8 cellular contexts compared by ENCODE assay signal in genomic region chr20:409697-410559, GRCh38. TPM values are rescaled to one million over a fixed set of nuclear protein-coding genes. Genes with fewer than 3 reads are reported as not detected.
A peak's percentile ranks its signal among the peaks of the same experiment; 100 is the strongest.
DNase-seq lines count a peak whose midpoint lies in the region; ATAC-seq and TF ChIP-seq lines count a peak whose summit lies in the region.

No MANE protein-coding gene starts in this region.

- no peak for ATAC-seq in activated naive CD4-positive, alpha-beta T cell treated with anti-CD3 and anti-CD28 coated beads, Interleukin-2, amount 50 U/mL, for 72 hours
- peak in 3 of 4 donors; percentile 3 to 30 (median 7) for ATAC-seq in right lobe of liver

- H3K4me3 ChIP-seq in right lobe of liver = peak overlapping the region; percentile 97 to 100 (median 98)
- peak overlapping the region in 1 of 4 donors; percentile 99 for H3K4me3 ChIP-seq in tibial nerve

- TF ChIP-seq POLR2A in right lobe of liver (IDR thresholded peaks at IDR 0.05) (peak; percentile 60), tibial nerve (IDR thresholded peaks at IDR 0.05) (no peak)

- H3K27ac Mint-ChIP-seq in activated naive CD4-positive, alpha-beta T cell treated with anti-CD3 and anti-CD28 coated beads for 36 hours = peak overlapping the region; percentile 94
- peak overlapping the region; percentile 86 to 96 for H3K27ac Mint-ChIP-seq in activated naive CD4-positive, alpha-beta T cell treated with anti-CD3 and anti-CD28 coated beads, Interleukin-2, amount 50 U/mL, for 72 hours

- peak overlapping the region; percentile 94 to 96 (median 95) for H3K27ac ChIP-seq in right lobe of liver
- H3K27ac ChIP-seq in tibial nerve = peak overlapping the region in 3 of 4 donors; percentile 91 to 98 (median 95)

- H3K4me1 Mint-ChIP-seq in activated naive CD4-positive, alpha-beta T cell treated with anti-CD3 and anti-CD28 coated beads for 36 hours (ENCODE audit: low read depth) = peaks cover 57% of the 10 kb centered on the region

- peaks cover 0 to 10% (median 3%) of the 10 kb centered on the region in 4 donors for H3K36me3 ChIP-seq in right lobe of liver
- peaks cover 0 to 29% (median 0%) of the 10 kb centered on the region in 3 donors for H3K36me3 ChIP-seq in tibial nerve

- peak; percentile 35 for DNase-seq in activated naive CD4-positive, alpha-beta T cell treated with anti-CD3 and anti-CD28 coated beads for 36 hours
- DNase-seq in activated naive CD4-positive, alpha-beta T cell treated with anti-CD3 and anti-CD28 coated beads, Interleukin-2, amount 50 U/mL, for 16 hours = no peak
- DNase-seq in activated naive CD4-positive, alpha-beta T cell treated with anti-CD3 and anti-CD28 coated beads, Interleukin-2, amount 50 U/mL, for 72 hours (ENCODE audit: low spot score in 2 of 2) = no peak
- DNase-seq in right lobe of liver (peak in 2 of 3 donors; percentile 53 to 80), tibial nerve (ENCODE audit: low spot score in 2 of 2) (no peak), LoVo (ENCODE audit: low spot score) (no peak)
- no peak for DNase-seq in effector CD8-positive, alpha-beta T cell (lab: John Stamatoyannopoulos, UW)
- DNase-seq in stimulated activated CD4-positive, alpha-beta T cell treated with anti-CD3 and anti-CD28 coated beads, Interleukin-12 subunit alpha, Interleukin-12 subunit beta, amount 100 ng/mL, for 4 hours = no peak

- no peaks in the 10 kb centered on the region for H3K27me3 ChIP-seq in right lobe of liver
- no peaks in the 10 kb centered on the region for H3K27me3 ChIP-seq in tibial nerve

- TF ChIP-seq EP300 in tibial nerve (IDR thresholded peaks at IDR 0.05) = no peak

- H3K4me1 ChIP-seq in right lobe of liver (peaks cover 0 to 40% (median 5%) of the 10 kb centered on the region in 4 donors), tibial nerve (peaks cover 0 to 32% (median 13%) of the 10 kb centered on the region in 4 donors)

- CTCF ChIA-PET in activated naive CD4-positive, alpha-beta T cell treated with anti-CD3 and anti-CD28 coated beads for 36 hours (lab: Charles Lee) = interaction anchor here (1.0 to 1.2 kb wide), 2 partner anchors 10 to 55 kb away, joined by 3 read pairs; no protein-coding TSS in a partner anchor

- intact Hi-C loops in activated naive CD4-positive, alpha-beta T cell treated with anti-CD3 and anti-CD28 coated beads for 36 hours (cut with micrococcal nuclease) = loop anchor here (2.0 kb wide), 1 partner anchor 133 kb away; the partner anchor contains the start of gene CSNK2A1
- intact Hi-C loops in right lobe of liver (cut with DNase I) = no loop called here

- TF ChIP-seq CTCF in right lobe of liver (IDR thresholded peaks at IDR 0.05) (no peak), tibial nerve (IDR thresholded peaks at IDR 0.05) (no peak)

- H3K9me3 Mint-ChIP-seq in activated naive CD4-positive, alpha-beta T cell treated with anti-CD3 and anti-CD28 coated beads for 36 hours = no peaks in the 10 kb centered on the region
- H3K9me3 Mint-ChIP-seq in activated naive CD4-positive, alpha-beta T cell treated with anti-CD3 and anti-CD28 coated beads, Interleukin-2, amount 50 U/mL, for 72 hours = no peaks in the 10 kb centered on the region

- H3K9me3 ChIP-seq in right lobe of liver (no peaks in the 10 kb centered on the region), tibial nerve (no peaks in the 10 kb centered on the region)

- H3K36me3 Mint-ChIP-seq in activated naive CD4-positive, alpha-beta T cell treated with anti-CD3 and anti-CD28 coated beads for 36 hours (ENCODE audit: low read depth) = peaks cover 48% of the 10 kb centered on the region
- H3K36me3 Mint-ChIP-seq in activated naive CD4-positive, alpha-beta T cell treated with anti-CD3 and anti-CD28 coated beads, Interleukin-2, amount 50 U/mL, for 72 hours = peaks cover 27 to 54% of the 10 kb centered on the region in 2 donors

- H3K4me3 Mint-ChIP-seq in activated naive CD4-positive, alpha-beta T cell treated with anti-CD3 and anti-CD28 coated beads for 36 hours = peak overlapping the region; percentile 90

- H3K27me3 Mint-ChIP-seq in activated naive CD4-positive, alpha-beta T cell treated with anti-CD3 and anti-CD28 coated beads for 36 hours (ENCODE audit: low read depth) = no peaks in the 10 kb centered on the region

- 47% methylated on average over 8 of the region's 14 CpGs for WGBS in right lobe of liver (ENCODE audit: insufficient coverage, low coverage, low lambda C conversion rate, missing lambda C conversion rate)
- WGBS in tibial nerve, 2 donors = 85 to 89% methylated on average over 14 of the region's 14 CpGs

RNA-seq across cellular contexts. Expression of gene RBCK1, which starts 1.8 kb away (rescaled TPM):
- total RNA-seq in activated naive CD4-positive, alpha-beta T cell treated with anti-CD3 and anti-CD28 coated beads for 36 hours = 100 to 1,000 TPM; 150 to 160 TPM
- 100 to 1,000 TPM; 113 to 150 TPM for total RNA-seq in activated naive CD4-positive, alpha-beta T cell treated with anti-CD3 and anti-CD28 coated beads, Interleukin-2, amount 50 U/mL, for 72 hours
- total RNA-seq in right lobe of liver (100 to 1,000 TPM in 2 of 6 experiments, 10 to 100 TPM in 4; 63.1 to 113 (median 85.6) TPM), tibial nerve (100 to 1,000 TPM in 3 of 4 donors, 10 to 100 TPM in 1; 93.5 to 149 (median 118) TPM)

RNA-seq across cellular contexts. Expression of gene TRIB3, which starts 29.4 kb away (rescaled TPM):
- total RNA-seq in activated naive CD4-positive, alpha-beta T cell treated with anti-CD3 and anti-CD28 coated beads for 36 hours = 10 to 100 TPM; 47.4 to 49.2 TPM
- 10 to 100 TPM; 31.3 to 39.4 TPM for total RNA-seq in activated naive CD4-positive, alpha-beta T cell treated with anti-CD3 and anti-CD28 coated beads, Interleukin-2, amount 50 U/mL, for 72 hours
- total RNA-seq in right lobe of liver (100 to 1,000 TPM in 2 of 6 experiments, 10 to 100 TPM in 4; 15.1 to 139 (median 34.1) TPM), tibial nerve (10 to 100 TPM in 1 of 4 donors, 1 to 10 TPM in 3; 4.5 to 10.5 (median 5.9) TPM)

RNA-seq across cellular contexts. Expression of gene TBC1D20, which starts 52.4 kb away (rescaled TPM):
- total RNA-seq in activated naive CD4-positive, alpha-beta T cell treated with anti-CD3 and anti-CD28 coated beads for 36 hours = 10 to 100 TPM; 16.2 to 17.4 TPM
- total RNA-seq in activated naive CD4-positive, alpha-beta T cell treated with anti-CD3 and anti-CD28 coated beads, Interleukin-2, amount 50 U/mL, for 72 hours = 10 to 100 TPM; 20.2 to 23.9 TPM
- 10 to 100 TPM; 10.8 to 21.4 (median 13.9) TPM for total RNA-seq in right lobe of liver
- total RNA-seq in tibial nerve = 10 to 100 TPM; 38.5 to 52.0 (median 44.3) TPM

Comparison
In these comparisons a context has a peak if more than half of its experiments do, and no peak if none do; other contexts are left out.
1. DNase-seq: peak in activated naive CD4-positive, alpha-beta T cell treated with anti-CD3 and anti-CD28 coated beads for 36 hours (single experiment) and right lobe of liver (2 of 3); none in activated naive CD4-positive, alpha-beta T cell treated with anti-CD3 and anti-CD28 coated beads, Interleukin-2, amount 50 U/mL, for 16 hours (single experiment), activated naive CD4-positive, alpha-beta T cell treated with anti-CD3 and anti-CD28 coated beads, Interleukin-2, amount 50 U/mL, for 72 hours (0 of 2), tibial nerve (0 of 2), LoVo (single experiment), effector CD8-positive, alpha-beta T cell (single experiment) and stimulated activated CD4-positive, alpha-beta T cell treated with anti-CD3 and anti-CD28 coated beads, Interleukin-12 subunit alpha, Interleukin-12 subunit beta, amount 100 ng/mL, for 4 hours (single experiment).
2. ATAC-seq: peak in right lobe of liver (3 of 4); none in activated naive CD4-positive, alpha-beta T cell treated with anti-CD3 and anti-CD28 coated beads, Interleukin-2, amount 50 U/mL, for 72 hours (0 of 2).